Comparison of ENCODE assay signal across 1 cellular context in genomic region chr18:63320041-63320689, GRCh38.
TF ChIP-seq lines count a peak whose summit lies in the region.

No MANE protein-coding gene starts in this region.

TF ChIP-seq in HepG2, 621 proteins besides CTCF, POLR2A, EP300 and RAD21 (continued from another document):
- no peak for TF ChIP-seq SNAPC4 (CRISPR knock-in tag; IDR thresholded peaks at IDR 0.05)
- no peak for TF ChIP-seq ZXDC (CRISPR knock-in tag; IDR thresholded peaks at IDR 0.05)
- no peak for TF ChIP-seq REL (CRISPR knock-in tag; conservative IDR thresholded peaks at IDR 0.05)
- TF ChIP-seq ZNF572 (CRISPR knock-in tag; IDR thresholded peaks at IDR 0.05) = no peak
- TF ChIP-seq MEF2D (CRISPR knock-in tag; IDR thresholded peaks at IDR 0.05) = no peak
- TF ChIP-seq ZNF761 (CRISPR knock-in tag; conservative IDR thresholded peaks at IDR 0.05) = 0 out of 2 replicates have a peak, but pooled peaks have one; percentile 28
- TF ChIP-seq SNAPC5 (CRISPR knock-in tag; IDR thresholded peaks at IDR 0.05; ENCODE audit: borderline replicate concordance) = no peak
- TF ChIP-seq ZKSCAN8 (CRISPR knock-in tag; IDR thresholded peaks at IDR 0.05; ENCODE audit: borderline replicate concordance) = no peak
- no peak for TF ChIP-seq CHD2 (IDR thresholded peaks at IDR 0.05; ENCODE audit: low read depth, low read length)
- TF ChIP-seq ZFX (CRISPR knock-in tag; IDR thresholded peaks at IDR 0.05; ENCODE audit: low read depth) = peak; percentile 82
- 0 out of 2 replicates have a peak, but pooled peaks have one; percentile 65 for TF ChIP-seq HINFP (CRISPR knock-in tag; IDR thresholded peaks at IDR 0.05; ENCODE audit: low read depth)
- TF ChIP-seq ZNF3 (CRISPR knock-in tag; IDR thresholded peaks at IDR 0.05) = no peak
- no peak for TF ChIP-seq ZBTB8A (CRISPR knock-in tag; IDR thresholded peaks at IDR 0.05; ENCODE audit: borderline replicate concordance, low read depth)
- no peak for TF ChIP-seq KLF16 (CRISPR knock-in tag; IDR thresholded peaks at IDR 0.05)
- TF ChIP-seq FOXK2 (IDR thresholded peaks at IDR 0.05) = no peak
- no peak for TF ChIP-seq FIP1L1 (IDR thresholded peaks at IDR 0.05; ENCODE audit: borderline replicate concordance, insufficient read depth, low read depth, low read length)
- no peak for TF ChIP-seq ASH2L (IDR thresholded peaks at IDR 0.05; ENCODE audit: insufficient read length, low read depth, low read length)
- TF ChIP-seq U2AF2 (IDR thresholded peaks at IDR 0.05; ENCODE audit: low read depth, low read length) = no peak
- TF ChIP-seq KAT8 (CRISPR knock-in tag; IDR thresholded peaks at IDR 0.05) = no peak
- TF ChIP-seq TMF1 (CRISPR knock-in tag; IDR thresholded peaks at IDR 0.05; ENCODE audit: low read depth) = no peak
- 0 out of 2 replicates have a peak, but pooled peaks have one; percentile 44 for TF ChIP-seq ZNF746 (CRISPR knock-in tag; IDR thresholded peaks at IDR 0.05)
- TF ChIP-seq JARID2 (CRISPR knock-in tag; IDR thresholded peaks at IDR 0.05; ENCODE audit: insufficient replicate concordance) = no peak
- no peak for TF ChIP-seq HNRNPLL (IDR thresholded peaks at IDR 0.05; ENCODE audit: low read depth, low read length, poor library complexity, severe bottlenecking)
- TF ChIP-seq ZNF563 (CRISPR knock-in tag; IDR thresholded peaks at IDR 0.05) = no peak
- no peak for TF ChIP-seq GTF3A (CRISPR knock-in tag; conservative IDR thresholded peaks at IDR 0.05)
- no peak for TF ChIP-seq HNRNPK (IDR thresholded peaks at IDR 0.05; ENCODE audit: low read depth, low read length, poor library complexity, severe bottlenecking)
- TF ChIP-seq RFXANK (CRISPR knock-in tag; IDR thresholded peaks at IDR 0.05) = no peak
- no peak for TF ChIP-seq MAF1 (CRISPR knock-in tag; IDR thresholded peaks at IDR 0.05; ENCODE audit: borderline replicate concordance)
- no peak for TF ChIP-seq MTERF4 (CRISPR knock-in tag; IDR thresholded peaks at IDR 0.05)
- TF ChIP-seq GATA4 (IDR thresholded peaks at IDR 0.05; ENCODE audit: borderline replicate concordance, low read depth) = no peak
- TF ChIP-seq EZH2 (conservative IDR thresholded peaks at IDR 0.05; ENCODE audit: low read depth, low read length) = no peak
- TF ChIP-seq, protein P1, sequence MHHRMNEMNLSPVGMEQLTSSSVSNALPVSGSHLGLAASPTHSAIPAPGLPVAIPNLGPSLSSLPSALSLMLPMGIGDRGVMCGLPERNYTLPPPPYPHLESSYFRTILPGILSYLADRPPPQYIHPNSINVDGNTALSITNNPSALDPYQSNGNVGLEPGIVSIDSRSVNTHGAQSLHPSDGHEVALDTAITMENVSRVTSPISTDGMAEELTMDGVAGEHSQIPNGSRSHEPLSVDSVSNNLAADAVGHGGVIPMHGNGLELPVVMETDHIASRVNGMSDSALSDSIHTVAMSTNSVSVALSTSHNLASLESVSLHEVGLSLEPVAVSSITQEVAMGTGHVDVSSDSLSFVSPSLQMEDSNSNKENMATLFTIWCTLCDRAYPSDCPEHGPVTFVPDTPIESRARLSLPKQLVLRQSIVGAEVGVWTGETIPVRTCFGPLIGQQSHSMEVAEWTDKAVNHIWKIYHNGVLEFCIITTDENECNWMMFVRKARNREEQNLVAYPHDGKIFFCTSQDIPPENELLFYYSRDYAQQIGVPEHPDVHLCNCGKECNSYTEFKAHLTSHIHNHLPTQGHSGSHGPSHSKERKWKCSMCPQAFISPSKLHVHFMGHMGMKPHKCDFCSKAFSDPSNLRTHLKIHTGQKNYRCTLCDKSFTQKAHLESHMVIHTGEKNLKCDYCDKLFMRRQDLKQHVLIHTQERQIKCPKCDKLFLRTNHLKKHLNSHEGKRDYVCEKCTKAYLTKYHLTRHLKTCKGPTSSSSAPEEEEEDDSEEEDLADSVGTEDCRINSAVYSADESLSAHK (CRISPR knock-in tag; IDR thresholded peaks at IDR 0.05; ENCODE audit: borderline replicate concordance) = no peak
